Comparison of ENCODE assay signal across 8 cellular contexts in genomic region chr2:127884436-127884835, GRCh38. TPM values are rescaled to one million over a fixed set of nuclear protein-coding genes. Genes with fewer than 3 reads are reported as not detected.
DNase-seq lines count a peak whose midpoint lies in the region; ATAC-seq and TF ChIP-seq lines count a peak whose summit lies in the region.

No MANE protein-coding gene starts in this region.

- CTCF ChIA-PET in CD4-positive, alpha-beta T cell (lab: Charles Lee), result no interaction called here

- TF ChIP-seq CTCF in CD4-positive, alpha-beta T cell (IDR thresholded peaks at IDR 0.05), result no peak
- TF ChIP-seq CTCF in neural progenitor cell (IDR thresholded peaks at IDR 0.05), result no peak

- H3K9ac ChIP-seq in neural progenitor cell, result peak overlapping the region; percentile 54

- H3K36me3 Mint-ChIP-seq in CD4-positive, alpha-beta T cell (ENCODE audit: low read depth), result peaks cover 45% of the 10 kb centered on the region
- H3K36me3 Mint-ChIP-seq in effector memory CD8-positive, alpha-beta T cell (ENCODE audit: insufficient read depth), result peaks cover 33% of the 10 kb centered on the region
- H3K36me3 Mint-ChIP-seq in neural progenitor cell, result peaks cover 7% of the 10 kb centered on the region

- no peak for ATAC-seq in CD4-positive, alpha-beta T cell (ENCODE audit: poor library complexity)
- no peak for ATAC-seq in effector memory CD8-positive, alpha-beta T cell (replicated peaks)
- no peak for ATAC-seq in HG03520 (IDR thresholded peaks at IDR 0.05; ENCODE audit: unreplicated experiment)

- H3K9me3 Mint-ChIP-seq in CD4-positive, alpha-beta T cell, result no peaks in the 10 kb centered on the region
- no peaks in the 10 kb centered on the region for H3K9me3 Mint-ChIP-seq in effector memory CD8-positive, alpha-beta T cell
- no peaks in the 10 kb centered on the region for H3K9me3 Mint-ChIP-seq in neural progenitor cell

- peaks cover 67% of the 10 kb centered on the region for H3K4me1 Mint-ChIP-seq in CD4-positive, alpha-beta T cell (ENCODE audit: low read depth)
- H3K4me1 Mint-ChIP-seq in effector memory CD8-positive, alpha-beta T cell (ENCODE audit: low read depth in 2 of 2), result peaks cover 32 to 49% of the 10 kb centered on the region in 2 donors
- peaks cover 27% of the 10 kb centered on the region for H3K4me1 Mint-ChIP-seq in neural progenitor cell

- peaks cover 41% of the 10 kb centered on the region for H4K20me1 ChIP-seq in neural progenitor cell (ENCODE audit: low read depth)

- no peak overlapping the region for H2AFZ ChIP-seq in neural progenitor cell (replicated peaks)

- H3K27me3 Mint-ChIP-seq in CD4-positive, alpha-beta T cell, result no peaks in the 10 kb centered on the region
- no peaks in the 10 kb centered on the region for H3K27me3 Mint-ChIP-seq in effector memory CD8-positive, alpha-beta T cell
- H3K27me3 Mint-ChIP-seq in neural progenitor cell (ENCODE audit: insufficient read depth, low read depth), result no peaks in the 10 kb centered on the region

- H3F3A ChIP-seq in neural progenitor cell (ENCODE audit: low read depth), result no peaks in the 10 kb centered on the region

- H3K9me3 ChIP-seq in CD4-positive, alpha-beta T cell (ENCODE audit: control insufficient read depth, low read length), result no peaks in the 10 kb centered on the region
- H3K9me3 ChIP-seq in neural progenitor cell (ENCODE audit: low read depth), result no peaks in the 10 kb centered on the region

- peaks cover 73% of the 10 kb centered on the region for H3K79me2 ChIP-seq in neural progenitor cell (ENCODE audit: low read depth)

- H3K4me3 Mint-ChIP-seq in CD4-positive, alpha-beta T cell, result peak overlapping the region; percentile 97
- peak overlapping the region; percentile 91 to 92 for H3K4me3 Mint-ChIP-seq in effector memory CD8-positive, alpha-beta T cell
- H3K4me3 Mint-ChIP-seq in neural progenitor cell, result peak overlapping the region; percentile 89

- peak overlapping the region; percentile 88 for H3K27ac Mint-ChIP-seq in CD4-positive, alpha-beta T cell
- H3K27ac Mint-ChIP-seq in effector memory CD8-positive, alpha-beta T cell, result peak overlapping the region; percentile 89 to 92
- H3K27ac Mint-ChIP-seq in neural progenitor cell, result peak overlapping the region; percentile 88

- peaks cover 18% of the 10 kb centered on the region for H3K36me3 ChIP-seq in neural progenitor cell

- POLR2A ChIA-PET in CD4-positive, alpha-beta T cell (lab: Charles Lee), result interaction anchor here (1.7 kb wide), 1 partner anchor 9 kb away, joined by 7 read pairs; no protein-coding TSS in a partner anchor

- H3K4me1 ChIP-seq in neural progenitor cell, result peaks cover 20% of the 10 kb centered on the region

- H3K27me3 ChIP-seq in CD4-positive, alpha-beta T cell (ENCODE audit: control insufficient read depth, insufficient read depth, low read length), result no peaks in the 10 kb centered on the region
- no peaks in the 10 kb centered on the region for H3K27me3 ChIP-seq in neural progenitor cell

- DNase-seq in CD4-positive, alpha-beta T cell, result no peak
- DNase-seq in NCI-H460 (ENCODE audit: extremely low read depth, low read depth) (peak; percentile 30), neural progenitor cell (ENCODE audit: low spot score) (peak; percentile 24), NCI-H187 (lab: John Stamatoyannopoulos, UW) (no peak), D341Med (ENCODE audit: low spot score) (no peak), G401 (ENCODE audit: low spot score) (no peak)
- no peak for DNase-seq in effector memory CD8-positive, alpha-beta T cell

- no peak overlapping the region for H3K27ac ChIP-seq in CD4-positive, alpha-beta T cell (ENCODE audit: low read depth, low read length)
- no peak overlapping the region for H3K27ac ChIP-seq in neural progenitor cell

- in situ Hi-C loops in G401 (cut with HindIII; ENCODE audit: low sequenced_read_pairs), result no loop called here

- peak overlapping the region; percentile 93 for H3K4me2 ChIP-seq in neural progenitor cell

- intact Hi-C loops in CD4-positive, alpha-beta T cell (cut with DNase I, micrococcal nuclease), result loop anchor here (1.0 to 10.0 kb wide), 6 partner anchors 24 to 500 kb away; partner anchors contain the start of genes MAP3K2 (in 1 of the 2), UGGT1 (in 1 of the 2) and WDR33 (in 1 of the 2)

- peak overlapping the region; percentile 87 for H3K4me3 ChIP-seq in neural progenitor cell

RNA-seq across cellular contexts. Expression of gene AMMECR1L, which starts 1.3 kb away (rescaled TPM):
- 10 to 100 TPM in 1 of 2 experiments, 1 to 10 TPM in 1; 9.6 to 10.1 TPM for total RNA-seq in CD4-positive, alpha-beta T cell
- 32.1 and 33.4 TPM in 2 replicates for total RNA-seq in NCI-H460 (2014; rRNA removed; shearing (Covaris generic))
- 27.6 and 28.7 TPM in 2 replicates for polyA plus RNA-seq in NCI-H460 (2014; cell fraction: nucleus; rRNA removed)
- 19.0 and 21.0 TPM in 2 replicates for total RNA-seq in neural progenitor cell (ENCODE audit: low replicate concordance)
- 8.5 and 15.5 TPM in 2 replicates for total RNA-seq in G401 (2014; rRNA removed; shearing (Covaris generic))

RNA-seq across cellular contexts. Expression of gene POLR2D, which starts 26.5 kb away (rescaled TPM):
- 10 to 100 TPM; 30.5 to 32.9 TPM for total RNA-seq in CD4-positive, alpha-beta T cell
- 34.4 and 44.1 TPM in 2 replicates for total RNA-seq in NCI-H460 (2014; rRNA removed; shearing (Covaris generic))
- polyA plus RNA-seq in NCI-H460 (2014; cell fraction: nucleus; rRNA removed), result 34.7 and 38.2 TPM in 2 replicates
- 32.2 and 33.7 TPM in 2 replicates for total RNA-seq in neural progenitor cell (ENCODE audit: low replicate concordance)
- total RNA-seq in G401 (2014; rRNA removed; shearing (Covaris generic)), result 54.8 and 57.8 TPM in 2 replicates

Comparison
In these comparisons a context has a peak if more than half of its experiments do, and no peak if none do; other contexts are left out.
1. DNase-seq: peak in NCI-H460 (single experiment) and neural progenitor cell (single experiment); none in CD4-positive, alpha-beta T cell (0 of 10), effector memory CD8-positive, alpha-beta T cell (0 of 3), NCI-H187 (0 of 2), D341Med (single experiment) and G401 (single experiment).
2. Peak in every context shown above with its lines, with median percentiles within 50 percentile points of each other: H3K27ac Mint-ChIP-seq and H3K4me3 Mint-ChIP-seq.